1 cellular context compared by ENCODE assay signal in genomic region chr19:47226426-47227346, GRCh38.
TF ChIP-seq lines count a peak whose summit lies in the region.

No MANE protein-coding gene starts in this region.

TF ChIP-seq in HepG2, 621 proteins besides CTCF, POLR2A, EP300 and RAD21 (continued from another document and continues in another):
- TF ChIP-seq, protein P1, sequence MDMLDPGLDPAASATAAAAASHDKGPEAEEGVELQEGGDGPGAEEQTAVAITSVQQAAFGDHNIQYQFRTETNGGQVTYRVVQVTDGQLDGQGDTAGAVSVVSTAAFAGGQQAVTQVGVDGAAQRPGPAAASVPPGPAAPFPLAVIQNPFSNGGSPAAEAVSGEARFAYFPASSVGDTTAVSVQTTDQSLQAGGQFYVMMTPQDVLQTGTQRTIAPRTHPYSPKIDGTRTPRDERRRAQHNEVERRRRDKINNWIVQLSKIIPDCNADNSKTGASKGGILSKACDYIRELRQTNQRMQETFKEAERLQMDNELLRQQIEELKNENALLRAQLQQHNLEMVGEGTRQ (IDR thresholded peaks at IDR 0.05; ENCODE audit: low read depth, low read length) = 0 out of 2 replicates have a peak, but pooled peaks have one; percentile 1
- TF ChIP-seq, protein P1 (CRISPR knock-in tag; IDR thresholded peaks at IDR 0.05; ENCODE audit: borderline replicate concordance) = no peak
- TF ChIP-seq ZBTB7B (CRISPR knock-in tag; IDR thresholded peaks at IDR 0.05) (0 out of 2 replicates have a peak, but pooled peaks have one; percentile 14), ZNF331 (CRISPR knock-in tag; IDR thresholded peaks at IDR 0.05) (no peak), RFX5 (IDR thresholded peaks at IDR 0.05; ENCODE audit: low read depth, low read length) (no peak), ZNF891 (CRISPR knock-in tag; IDR thresholded peaks at IDR 0.05) (no peak), ZNF232 (CRISPR knock-in tag; IDR thresholded peaks at IDR 0.05; ENCODE audit: borderline replicate concordance) (0 out of 2 replicates have a peak, but pooled peaks have one; percentile 63), E2F1 (CRISPR knock-in tag; IDR thresholded peaks at IDR 0.05) (no peak; the same call in 1 of the 2 replicates), HHEX (CRISPR knock-in tag; IDR thresholded peaks at IDR 0.05) (no peak), MYC (CRISPR knock-in tag; IDR thresholded peaks at IDR 0.05; ENCODE audit: borderline replicate concordance) (no peak; the same call in 1 of the 2 replicates), PTBP1 (IDR thresholded peaks at IDR 0.05; ENCODE audit: low read depth, low read length, poor library complexity, severe bottlenecking) (peak; percentile 64), SMAD9 (CRISPR knock-in tag; IDR thresholded peaks at IDR 0.05) (no peak), DMAP1 (CRISPR knock-in tag; IDR thresholded peaks at IDR 0.05) (no peak), TFAP4 (IDR thresholded peaks at IDR 0.05; ENCODE audit: borderline replicate concordance, low read depth) (no peak), THRA (CRISPR knock-in tag; IDR thresholded peaks at IDR 0.05; ENCODE audit: borderline replicate concordance) (peak; percentile 91), BHLHE40 (IDR thresholded peaks at IDR 0.05; ENCODE audit: low read length) (no peak), ZNF556 (CRISPR knock-in tag; IDR thresholded peaks at IDR 0.05; ENCODE audit: borderline replicate concordance) (no peak), YEATS4 (CRISPR knock-in tag; IDR thresholded peaks at IDR 0.05; ENCODE audit: borderline replicate concordance) (peak; percentile 49; the same call in 1 of the 2 replicates), BCLAF1 (IDR thresholded peaks at IDR 0.05) (no peak), ZNF251 (CRISPR knock-in tag; IDR thresholded peaks at IDR 0.05) (no peak), NPAS2 (CRISPR knock-in tag; IDR thresholded peaks at IDR 0.05; ENCODE audit: borderline replicate concordance) (no peak), BORCS8-MEF2B (CRISPR knock-in tag; IDR thresholded peaks at IDR 0.05) (no peak), ZNF660 (CRISPR knock-in tag; IDR thresholded peaks at IDR 0.05; ENCODE audit: borderline replicate concordance, low read depth) (no peak), KAT2B (IDR thresholded peaks at IDR 0.05; ENCODE audit: borderline replicate concordance, low read depth, low read length) (no peak), ZNF281 (CRISPR knock-in tag; IDR thresholded peaks at IDR 0.05; ENCODE audit: borderline replicate concordance) (no peak; the same call in 1 of the 2 replicates), ZNF724P (CRISPR knock-in tag; IDR thresholded peaks at IDR 0.05; ENCODE audit: borderline replicate concordance) (no peak), ZNF264 (CRISPR knock-in tag; IDR thresholded peaks at IDR 0.05) (no peak), ZNF124 (CRISPR knock-in tag; IDR thresholded peaks at IDR 0.05) (no peak), MBD4 (IDR thresholded peaks at IDR 0.05; ENCODE audit: borderline replicate concordance, low read length) (no peak), ZFP36L1 (CRISPR knock-in tag; IDR thresholded peaks at IDR 0.05) (no peak), ZNF674 (CRISPR knock-in tag; IDR thresholded peaks at IDR 0.05; ENCODE audit: low read depth) (no peak), ZNF720 (CRISPR knock-in tag; IDR thresholded peaks at IDR 0.05) (no peak), FOXK2 (IDR thresholded peaks at IDR 0.05) (no peak), SALL2 (CRISPR knock-in tag; IDR thresholded peaks at IDR 0.05) (no peak), RNF2 (conservative IDR thresholded peaks at IDR 0.05; ENCODE audit: low read depth) (no peak), SIN3A (IDR thresholded peaks at IDR 0.05; ENCODE audit: borderline replicate concordance, low read depth, low read length) (no peak; the same call in 1 of the 2 replicates), ZNF749 (CRISPR knock-in tag; IDR thresholded peaks at IDR 0.05; ENCODE audit: borderline replicate concordance) (no peak), RFXAP (CRISPR knock-in tag; IDR thresholded peaks at IDR 0.05; ENCODE audit: borderline replicate concordance) (no peak), ZNF552 (CRISPR knock-in tag; IDR thresholded peaks at IDR 0.05; ENCODE audit: borderline replicate concordance) (no peak), ZNF263 (CRISPR knock-in tag; IDR thresholded peaks at IDR 0.05) (no peak), CHCHD3 (CRISPR knock-in tag; IDR thresholded peaks at IDR 0.05) (no peak), HES4 (CRISPR knock-in tag; IDR thresholded peaks at IDR 0.05; ENCODE audit: borderline replicate concordance) (no peak)
- TF ChIP-seq, protein P2, sequence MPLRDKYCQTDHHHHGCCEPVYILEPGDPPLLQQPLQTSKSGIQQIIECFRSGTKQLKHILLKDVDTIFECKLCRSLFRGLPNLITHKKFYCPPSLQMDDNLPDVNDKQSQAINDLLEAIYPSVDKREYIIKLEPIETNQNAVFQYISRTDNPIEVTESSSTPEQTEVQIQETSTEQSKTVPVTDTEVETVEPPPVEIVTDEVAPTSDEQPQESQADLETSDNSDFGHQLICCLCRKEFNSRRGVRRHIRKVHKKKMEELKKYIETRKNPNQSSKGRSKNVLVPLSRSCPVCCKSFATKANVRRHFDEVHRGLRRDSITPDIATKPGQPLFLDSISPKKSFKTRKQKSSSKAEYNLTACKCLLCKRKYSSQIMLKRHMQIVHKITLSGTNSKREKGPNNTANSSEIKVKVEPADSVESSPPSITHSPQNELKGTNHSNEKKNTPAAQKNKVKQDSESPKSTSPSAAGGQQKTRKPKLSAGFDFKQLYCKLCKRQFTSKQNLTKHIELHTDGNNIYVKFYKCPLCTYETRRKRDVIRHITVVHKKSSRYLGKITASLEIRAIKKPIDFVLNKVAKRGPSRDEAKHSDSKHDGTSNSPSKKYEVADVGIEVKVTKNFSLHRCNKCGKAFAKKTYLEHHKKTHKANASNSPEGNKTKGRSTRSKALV (CRISPR knock-in tag; IDR thresholded peaks at IDR 0.05) = peak; percentile 79; the same call in 1 of the 2 replicates
- TF ChIP-seq, protein P3, sequence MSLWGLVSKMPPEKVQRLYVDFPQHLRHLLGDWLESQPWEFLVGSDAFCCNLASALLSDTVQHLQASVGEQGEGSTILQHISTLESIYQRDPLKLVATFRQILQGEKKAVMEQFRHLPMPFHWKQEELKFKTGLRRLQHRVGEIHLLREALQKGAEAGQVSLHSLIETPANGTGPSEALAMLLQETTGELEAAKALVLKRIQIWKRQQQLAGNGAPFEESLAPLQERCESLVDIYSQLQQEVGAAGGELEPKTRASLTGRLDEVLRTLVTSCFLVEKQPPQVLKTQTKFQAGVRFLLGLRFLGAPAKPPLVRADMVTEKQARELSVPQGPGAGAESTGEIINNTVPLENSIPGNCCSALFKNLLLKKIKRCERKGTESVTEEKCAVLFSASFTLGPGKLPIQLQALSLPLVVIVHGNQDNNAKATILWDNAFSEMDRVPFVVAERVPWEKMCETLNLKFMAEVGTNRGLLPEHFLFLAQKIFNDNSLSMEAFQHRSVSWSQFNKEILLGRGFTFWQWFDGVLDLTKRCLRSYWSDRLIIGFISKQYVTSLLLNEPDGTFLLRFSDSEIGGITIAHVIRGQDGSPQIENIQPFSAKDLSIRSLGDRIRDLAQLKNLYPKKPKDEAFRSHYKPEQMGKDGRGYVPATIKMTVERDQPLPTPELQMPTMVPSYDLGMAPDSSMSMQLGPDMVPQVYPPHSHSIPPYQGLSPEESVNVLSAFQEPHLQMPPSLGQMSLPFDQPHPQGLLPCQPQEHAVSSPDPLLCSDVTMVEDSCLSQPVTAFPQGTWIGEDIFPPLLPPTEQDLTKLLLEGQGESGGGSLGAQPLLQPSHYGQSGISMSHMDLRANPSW (CRISPR knock-in tag; IDR thresholded peaks at IDR 0.05; ENCODE audit: borderline replicate concordance) = no peak; the same call in 1 of the 2 replicates
- TF ChIP-seq, protein P4, sequence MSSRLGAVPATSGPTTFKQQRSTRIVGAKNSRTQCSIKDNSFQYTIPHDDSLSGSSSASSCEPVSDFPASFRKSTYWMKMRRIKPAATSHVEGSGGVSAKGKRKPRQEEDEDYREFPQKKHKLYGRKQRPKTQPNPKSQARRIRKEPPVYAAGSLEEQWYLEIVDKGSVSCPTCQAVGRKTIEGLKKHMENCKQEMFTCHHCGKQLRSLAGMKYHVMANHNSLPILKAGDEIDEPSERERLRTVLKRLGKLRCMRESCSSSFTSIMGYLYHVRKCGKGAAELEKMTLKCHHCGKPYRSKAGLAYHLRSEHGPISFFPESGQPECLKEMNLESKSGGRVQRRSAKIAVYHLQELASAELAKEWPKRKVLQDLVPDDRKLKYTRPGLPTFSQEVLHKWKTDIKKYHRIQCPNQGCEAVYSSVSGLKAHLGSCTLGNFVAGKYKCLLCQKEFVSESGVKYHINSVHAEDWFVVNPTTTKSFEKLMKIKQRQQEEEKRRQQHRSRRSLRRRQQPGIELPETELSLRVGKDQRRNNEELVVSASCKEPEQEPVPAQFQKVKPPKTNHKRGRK (CRISPR knock-in tag; IDR thresholded peaks at IDR 0.05) = no peak
- TF ChIP-seq, protein P5, sequence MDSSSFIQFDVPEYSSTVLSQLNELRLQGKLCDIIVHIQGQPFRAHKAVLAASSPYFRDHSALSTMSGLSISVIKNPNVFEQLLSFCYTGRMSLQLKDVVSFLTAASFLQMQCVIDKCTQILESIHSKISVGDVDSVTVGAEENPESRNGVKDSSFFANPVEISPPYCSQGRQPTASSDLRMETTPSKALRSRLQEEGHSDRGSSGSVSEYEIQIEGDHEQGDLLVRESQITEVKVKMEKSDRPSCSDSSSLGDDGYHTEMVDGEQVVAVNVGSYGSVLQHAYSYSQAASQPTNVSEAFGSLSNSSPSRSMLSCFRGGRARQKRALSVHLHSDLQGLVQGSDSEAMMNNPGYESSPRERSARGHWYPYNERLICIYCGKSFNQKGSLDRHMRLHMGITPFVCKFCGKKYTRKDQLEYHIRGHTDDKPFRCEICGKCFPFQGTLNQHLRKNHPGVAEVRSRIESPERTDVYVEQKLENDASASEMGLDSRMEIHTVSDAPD (CRISPR knock-in tag; IDR thresholded peaks at IDR 0.05) = no peak
